ENCODE assay signal across 18 cellular contexts in genomic region chr19:10533656-10534386, GRCh38. TPM values are rescaled to one million over a fixed set of nuclear protein-coding genes. Genes with fewer than 3 reads are reported as not detected.
DNase-seq lines count a peak whose midpoint lies in the region; ATAC-seq, FAIRE-seq and TF ChIP-seq lines count a peak whose summit lies in the region.
"Had no signal": no experiment of that assay in that cellular context is flagged by ENCODE, and none has a peak within 500 bp of the region (broad histone marks: within the 10 kb centered on the region; RNA-seq: fewer than 3 reads in every experiment).

No MANE protein-coding gene starts in this region.

- no peaks in the 10 kb centered on the region for H3K36me3 ChIP-seq in mammary epithelial cell (ENCODE audit: insufficient read depth, low read length)
- no peaks in the 10 kb centered on the region for H3K36me3 ChIP-seq in keratinocyte (ENCODE audit: control insufficient read depth in 2 of 2, extremely low read depth in 1 of 2, insufficient read depth in 2 of 2, low read length in 2 of 2)

- peak overlapping the region; percentile 90 for H3K27ac Mint-ChIP-seq in HFFc6
- no peak overlapping the region for H3K27ac Mint-ChIP-seq in activated T-cell treated with anti-CD3 and anti-CD28 coated beads, Interleukin-2, amount 50 U/mL, for 72 hours
- no peak overlapping the region for H3K27ac Mint-ChIP-seq in activated naive CD4-positive, alpha-beta T cell treated with anti-CD3 and anti-CD28 coated beads, Interleukin-2, amount 50 U/mL, for 72 hours
- H3K27ac Mint-ChIP-seq: activated CD8-positive, alpha-beta T cell treated with anti-CD3 and anti-CD28 coated beads, Interleukin-2, amount 10 ng/mL, durations not matched to agents 7 days and 5 days; activated naive CD4-positive, alpha-beta T cell treated with anti-CD3 and anti-CD28 coated beads for 36 hours; progenitor cell of endocrine pancreas had no signal

- H3K4me1 Mint-ChIP-seq in HFFc6 (ENCODE audit: low read depth): peaks cover 17% of the 10 kb centered on the region
- peaks cover 6% of the 10 kb centered on the region for H3K4me1 Mint-ChIP-seq in activated T-cell treated with anti-CD3 and anti-CD28 coated beads, Interleukin-2, amount 50 U/mL, for 72 hours (ENCODE audit: low read depth)

- dilution Hi-C loops in mammary epithelial cell (cut with HindIII; ENCODE audit: low sequenced_read_pairs) (no loop called here), keratinocyte (cut with MboI; ENCODE audit: extremely low pct_ligation_motif_present, low sequenced_read_pairs) (no loop called here)

- intact Hi-C loops in mammary epithelial cell (cut with micrococcal nuclease): no loop called here
- intact Hi-C loops in posterior vena cava (cut with DNase I): no loop called here

- H3K9me3 Mint-ChIP-seq in HFFc6: no peaks in the 10 kb centered on the region
- no peaks in the 10 kb centered on the region for H3K9me3 Mint-ChIP-seq in activated T-cell treated with anti-CD3 and anti-CD28 coated beads, Interleukin-2, amount 50 U/mL, for 72 hours
- H3K9me3 Mint-ChIP-seq in activated naive CD4-positive, alpha-beta T cell treated with anti-CD3 and anti-CD28 coated beads, Interleukin-2, amount 50 U/mL, for 72 hours: no peaks in the 10 kb centered on the region

- no peaks in the 10 kb centered on the region for H3K9me1 ChIP-seq in keratinocyte (ENCODE audit: control insufficient read depth, extremely low read depth, insufficient read depth, low read length)

- H3K4me2 ChIP-seq in mammary epithelial cell (ENCODE audit: insufficient read depth, low read depth, low read length): no peak overlapping the region
- peak overlapping the region; percentile 32 for H3K4me2 ChIP-seq in keratinocyte (ENCODE audit: control insufficient read depth, extremely low read depth, insufficient read depth, low read depth, low read length)

- peaks cover 7% of the 10 kb centered on the region for H3K27me3 Mint-ChIP-seq in HFFc6 (ENCODE audit: insufficient read depth)
- peaks cover 14% of the 10 kb centered on the region for H3K27me3 Mint-ChIP-seq in activated T-cell treated with anti-CD3 and anti-CD28 coated beads, Interleukin-2, amount 50 U/mL, for 72 hours (ENCODE audit: low read depth)

- 67% methylated on average over 10 of the region's 10 CpGs for WGBS in mammary epithelial cell (ENCODE audit: low coverage, missing lambda C conversion rate)

- peak overlapping the region; percentile 22; the same call in 1 of the 2 replicates for H3K4me3 Mint-ChIP-seq in HFFc6
- no peak overlapping the region for H3K4me3 Mint-ChIP-seq in activated T-cell treated with anti-CD3 and anti-CD28 coated beads, Interleukin-2, amount 50 U/mL, for 72 hours
- H3K4me3 Mint-ChIP-seq: activated CD8-positive, alpha-beta T cell treated with anti-CD3 and anti-CD28 coated beads, Interleukin-2, amount 10 ng/mL, durations not matched to agents 7 days and 5 days; activated naive CD4-positive, alpha-beta T cell treated with anti-CD3 and anti-CD28 coated beads for 36 hours had no signal

- CTCF ChIA-PET in mammary epithelial cell (lab: Charles Lee; ENCODE audit: low non-redundant PET): no interaction called here

- H4K20me1 ChIP-seq in mammary epithelial cell (ENCODE audit: insufficient read depth, low read length): no peaks in the 10 kb centered on the region
- no peaks in the 10 kb centered on the region for H4K20me1 ChIP-seq in keratinocyte (ENCODE audit: control insufficient read depth, extremely low read depth, insufficient read depth, low read length)

- H3K9me3 ChIP-seq in mammary epithelial cell (replicated peaks; ENCODE audit: insufficient read depth, low read length) (no peaks in the 10 kb centered on the region), keratinocyte (ENCODE audit: control insufficient read depth, low read depth, low read length) (no peaks in the 10 kb centered on the region)

- BruUV-seq in mammary epithelial cell (replicated peaks; lab: Mats Ljungman, UMichigan): no TSS peak

- TF ChIP-seq CTCF in HFFc6 (IDR thresholded peaks at IDR 0.05) (peak; percentile 22; the same call in 1 of the 2 replicates), mammary epithelial cell (conservative IDR thresholded peaks at IDR 0.05 in 1 of 2, IDR thresholded peaks at IDR 0.05 in 1 of 2; ENCODE audit: extremely low read depth in 1 of 2, insufficient read depth in 1 of 2, low read depth in 1 of 2, low read length in 2 of 2) (no peak), keratinocyte (optimal IDR thresholded peaks at IDR 0.05 in 1 of 3, IDR thresholded peaks at IDR 0.05 in 1 of 3, conservative IDR thresholded peaks at IDR 0.05 in 1 of 3; ENCODE audit: extremely low read depth in 1 of 3, insufficient read depth in 2 of 3, low read length in 3 of 3) (no peak)

- H3K27ac ChIP-seq in mammary epithelial cell (ENCODE audit: insufficient read depth, low read depth, low read length) (no peak overlapping the region), keratinocyte (ENCODE audit: control insufficient read depth, insufficient read depth, low read length) (peak overlapping the region; percentile 45)
- H3K27ac ChIP-seq: C4-2B had no signal

- DNase-seq in AG08395 (ENCODE audit: low spot score): peak; percentile 86
- peak; percentile 93 for DNase-seq in HFFc6
- peak; percentile 83 for DNase-seq in mammary epithelial cell
- DNase-seq in keratinocyte (ENCODE audit: low read depth, low spot score): no peak
- no peak for DNase-seq in SIG-M5 treated with dmso at 0.1 percent for 504 hours (lab: John Stamatoyannopoulos, UW; ENCODE audit: unreplicated experiment)
- no peak for DNase-seq in activated T-cell treated with anti-CD3 and anti-CD28 coated beads, Interleukin-2, amount 50 U/mL, for 72 hours
- DNase-seq in activated naive CD4-positive, alpha-beta T cell treated with anti-CD3 and anti-CD28 coated beads, Interleukin-2, amount 50 U/mL, for 72 hours (ENCODE audit: low spot score in 2 of 2): no peak
- DNase-seq in posterior vena cava (ENCODE audit: low spot score): no peak
- DNase-seq: activated CD8-positive, alpha-beta T cell treated with anti-CD3 and anti-CD28 coated beads, Interleukin-2, amount 10 ng/mL, durations not matched to agents 7 days and 5 days; activated naive CD4-positive, alpha-beta T cell treated with anti-CD3 and anti-CD28 coated beads for 36 hours; dermis blood vessel endothelial cell; hypothalamus; MM.1S; stimulated activated CD4-positive, alpha-beta T cell treated with anti-CD3 and anti-CD28 coated beads, Interleukin-4, amount 100 ng/mL, for 1 hour; stimulated activated naive CD4-positive, alpha-beta T cell; T1000 had no signal

- H3K79me2 ChIP-seq in mammary epithelial cell (ENCODE audit: insufficient read depth, low read length): no peaks in the 10 kb centered on the region
- H3K79me2 ChIP-seq in keratinocyte (ENCODE audit: control insufficient read depth, insufficient read depth, low read length): no peaks in the 10 kb centered on the region

- H3K4me1 ChIP-seq in mammary epithelial cell (ENCODE audit: insufficient read depth, low read length) (peaks cover 17% of the 10 kb centered on the region), keratinocyte (ENCODE audit: control insufficient read depth, extremely low read depth, insufficient read depth, low read length) (peaks cover 26% of the 10 kb centered on the region)

- H2AFZ ChIP-seq in mammary epithelial cell (ENCODE audit: low read depth, low read length) (peak overlapping the region; percentile 58), keratinocyte (ENCODE audit: control insufficient read depth, low read length) (peak overlapping the region; percentile 58)

- H3K9ac ChIP-seq in mammary epithelial cell (ENCODE audit: insufficient read depth, low read length): no peak overlapping the region
- H3K9ac ChIP-seq in keratinocyte (ENCODE audit: control insufficient read depth, extremely low read depth, insufficient read depth, low read length): no peak overlapping the region

- H3K27me3 ChIP-seq in mammary epithelial cell (ENCODE audit: insufficient read depth, low read length): no peaks in the 10 kb centered on the region
- H3K27me3 ChIP-seq in keratinocyte (ENCODE audit: control insufficient read depth, extremely low read depth, insufficient read depth, low read length): no peaks in the 10 kb centered on the region

- in situ Hi-C loops in mammary epithelial cell (cut with MboI; ENCODE audit: low sequenced_read_pairs in 2 of 2): no loop called here

- no peak for ATAC-seq in activated T-cell treated with anti-CD3 and anti-CD28 coated beads, Interleukin-2, amount 50 U/mL, for 72 hours (replicated peaks in 1 of 2)
- ATAC-seq in activated naive CD4-positive, alpha-beta T cell treated with anti-CD3 and anti-CD28 coated beads, Interleukin-2, amount 50 U/mL, for 72 hours: no peak
- ATAC-seq: activated CD8-positive, alpha-beta T cell treated with anti-CD3 and anti-CD28 coated beads, Interleukin-2, amount 10 ng/mL, durations not matched to agents 7 days and 5 days had no signal

- peak; percentile 85 for FAIRE-seq in keratinocyte (lab: Jason Lieb, UNC)

- 0 out of 2 replicates have a peak, but pooled peaks cover 6% of the 10 kb centered on the region for H3K36me3 Mint-ChIP-seq in HFFc6 (ENCODE audit: low read depth)
- H3K36me3 Mint-ChIP-seq in activated T-cell treated with anti-CD3 and anti-CD28 coated beads, Interleukin-2, amount 50 U/mL, for 72 hours (ENCODE audit: insufficient read depth in 2 of 2): no peaks in the 10 kb centered on the region
- peaks cover 0 to 7% of the 10 kb centered on the region in 2 donors for H3K36me3 Mint-ChIP-seq in activated naive CD4-positive, alpha-beta T cell treated with anti-CD3 and anti-CD28 coated beads, Interleukin-2, amount 50 U/mL, for 72 hours

- H3K4me3 ChIP-seq in mammary epithelial cell (replicated peaks in 1 of 3; ENCODE audit: insufficient read depth in 1 of 3, low read depth in 2 of 3, low read length in 3 of 3) (no peak overlapping the region), keratinocyte (ENCODE audit: control insufficient read depth in 2 of 3, extremely low read depth in 1 of 3, insufficient read depth in 2 of 3, low read depth in 1 of 3, low read length in 3 of 3) (no peak overlapping the region)

RNA-seq across cellular contexts. Expression of gene ATG4D, which starts 9.9 kb away (rescaled TPM):
- total RNA-seq in HFFc6 (2021; fragmentation: NEBNext Ultra II Directional; extraction: Animal tissue kit (Norgen Biotek cat#: 25700)): 10 to 100 TPM; 19.4 to 24.5 (median 22.5) TPM
- 10 to 100 TPM; 20.7 to 28.9 TPM for total RNA-seq in mammary epithelial cell
- polyA plus RNA-seq in mammary epithelial cell: 16.9 TPM
- 24.2 TPM for polyA minus RNA-seq in mammary epithelial cell
- 12.6 to 17.9 TPM (median 15.5 TPM) in 3 replicates for polyA plus RNA-seq in keratinocyte
- 6.1 TPM for polyA plus RNA-seq in keratinocyte (2011; ENCODE audit: low read depth)
- 12.4 and 19.5 TPM in 2 replicates for polyA plus RNA-seq in keratinocyte (2011; cell fraction: cytosol; rRNA removed)
- polyA plus RNA-seq in keratinocyte (2011; cell fraction: nucleus; rRNA removed): 22.0 and 29.4 TPM in 2 replicates
- polyA plus RNA-seq in keratinocyte (2012; ENCODE audit: low replicate concordance): 19.0 and 37.1 TPM in 2 replicates
- 8.8 to 43.4 TPM (median 16.2 TPM) in 3 replicates for polyA minus RNA-seq in keratinocyte
- 30.3 TPM for polyA minus RNA-seq in keratinocyte (2011; cell fraction: cytosol; rRNA and poly(A)+ RNA removed)
- 9.8 and 10.8 TPM in 2 replicates for polyA minus RNA-seq in keratinocyte (2011; cell fraction: nucleus; rRNA and poly(A)+ RNA removed)
- total RNA-seq in activated T-cell treated with anti-CD3 and anti-CD28 coated beads, Interleukin-2, amount 50 U/mL, for 72 hours: 10 to 100 TPM; 35.4 to 37.0 TPM
- total RNA-seq in activated naive CD4-positive, alpha-beta T cell treated with anti-CD3 and anti-CD28 coated beads, Interleukin-2, amount 50 U/mL, for 72 hours: 10 to 100 TPM; 21.0 to 67.4 TPM
- total RNA-seq in posterior vena cava: 10 to 100 TPM; 14.2 to 14.8 TPM

RNA-seq across cellular contexts. Expression of gene S1PR5, which starts 16.6 kb away (rescaled TPM):
- total RNA-seq in HFFc6 (2021; fragmentation: NEBNext Ultra II Directional; extraction: Animal tissue kit (Norgen Biotek cat#: 25700)): 1 to 10 TPM; 1.9 to 2.6 (median 2.4) TPM
- total RNA-seq in mammary epithelial cell: 10 to 100 TPM in 1 of 2 donors, 1 to 10 TPM in 1; 8.5 to 12.2 TPM
- polyA plus RNA-seq in mammary epithelial cell: 4.0 TPM
- polyA minus RNA-seq in mammary epithelial cell: 1.5 TPM
- 9.4 to 10.5 TPM (median 10.3 TPM) in 3 replicates for polyA plus RNA-seq in keratinocyte
- 47.8 TPM for polyA plus RNA-seq in keratinocyte (2011; ENCODE audit: low read depth)
- 3.5 and 5.5 TPM in 2 replicates for polyA plus RNA-seq in keratinocyte (2011; cell fraction: cytosol; rRNA removed)
- polyA plus RNA-seq in keratinocyte (2011; cell fraction: nucleus; rRNA removed): 15.9 and 17.3 TPM in 2 replicates
- polyA plus RNA-seq in keratinocyte (2012; ENCODE audit: low replicate concordance): 10.9 and 26.2 TPM in 2 replicates
- polyA minus RNA-seq in keratinocyte: 2.2 to 4.1 TPM (median 3.0 TPM) in 3 replicates
- 20.5 TPM for polyA minus RNA-seq in keratinocyte (2011; cell fraction: cytosol; rRNA and poly(A)+ RNA removed)
- 16.1 and 16.9 TPM in 2 replicates for polyA minus RNA-seq in keratinocyte (2011; cell fraction: nucleus; rRNA and poly(A)+ RNA removed)
- 1 to 10 TPM in 1 of 2 donors, under 1 TPM in 1; 0.19 to 1.8 TPM for total RNA-seq in activated T-cell treated with anti-CD3 and anti-CD28 coated beads, Interleukin-2, amount 50 U/mL, for 72 hours
- total RNA-seq in activated naive CD4-positive, alpha-beta T cell treated with anti-CD3 and anti-CD28 coated beads, Interleukin-2, amount 50 U/mL, for 72 hours: under 1 TPM; 0.23 to 0.27 TPM
- not detected for total RNA-seq in posterior vena cava
- total RNA-seq: activated naive CD4-positive, alpha-beta T cell treated with anti-CD3 and anti-CD28 coated beads for 36 hours; progenitor cell of endocrine pancreas had no signal

RNA-seq across cellular contexts. Expression of gene KEAP1, which starts 30.7 kb away (rescaled TPM):
- 10 to 100 TPM; 58.9 to 77.1 (median 67.2) TPM for total RNA-seq in HFFc6 (2021; fragmentation: NEBNext Ultra II Directional; extraction: Animal tissue kit (Norgen Biotek cat#: 25700))
- total RNA-seq in mammary epithelial cell: 10 to 100 TPM; 47.5 to 51.0 TPM
- 46.1 TPM for polyA plus RNA-seq in mammary epithelial cell
- polyA minus RNA-seq in mammary epithelial cell: 108 TPM
- 29.6 to 46.2 TPM (median 35.8 TPM) in 3 replicates for polyA plus RNA-seq in keratinocyte
- 72.0 TPM for polyA plus RNA-seq in keratinocyte (2011; ENCODE audit: low read depth)
- 29.6 and 38.7 TPM in 2 replicates for polyA plus RNA-seq in keratinocyte (2011; cell fraction: cytosol; rRNA removed)
- polyA plus RNA-seq in keratinocyte (2011; cell fraction: nucleus; rRNA removed): 30.4 and 36.2 TPM in 2 replicates
- polyA plus RNA-seq in keratinocyte (2012; ENCODE audit: low replicate concordance): 39.7 and 41.5 TPM in 2 replicates
- 84.3 to 118 TPM (median 110 TPM) in 3 replicates for polyA minus RNA-seq in keratinocyte
- 87.5 TPM for polyA minus RNA-seq in keratinocyte (2011; cell fraction: cytosol; rRNA and poly(A)+ RNA removed)
- 20.8 and 23.4 TPM in 2 replicates for polyA minus RNA-seq in keratinocyte (2011; cell fraction: nucleus; rRNA and poly(A)+ RNA removed)
- total RNA-seq in activated T-cell treated with anti-CD3 and anti-CD28 coated beads, Interleukin-2, amount 50 U/mL, for 72 hours: 10 to 100 TPM; 65.2 to 70.7 TPM
- 10 to 100 TPM; 68.2 to 68.4 TPM for total RNA-seq in activated naive CD4-positive, alpha-beta T cell treated with anti-CD3 and anti-CD28 coated beads, Interleukin-2, amount 50 U/mL, for 72 hours
- 10 to 100 TPM; 37.4 to 48.1 TPM for total RNA-seq in posterior vena cava

RNA-seq across cellular contexts. Expression of gene KRI1, which starts 32.0 kb away (rescaled TPM):
- total RNA-seq in HFFc6 (2021; fragmentation: NEBNext Ultra II Directional; extraction: Animal tissue kit (Norgen Biotek cat#: 25700)): 10 to 100 TPM; 12.8 to 20.2 (median 17.5) TPM
- total RNA-seq in mammary epithelial cell (10 to 100 TPM; 10.3 to 32.7 TPM), posterior vena cava (10 to 100 TPM; 15.1 to 16.5 TPM)
- polyA plus RNA-seq in mammary epithelial cell (13.2 TPM), keratinocyte (13.4 to 19.0 TPM (median 13.5 TPM) in 3 replicates)
- polyA minus RNA-seq in mammary epithelial cell (19.7 TPM), keratinocyte (4.5 to 7.4 TPM (median 5.3 TPM) in 3 replicates)
- polyA plus RNA-seq in keratinocyte (2011; ENCODE audit: low read depth): 48.2 TPM
- polyA plus RNA-seq in keratinocyte (2011; cell fraction: cytosol; rRNA removed): 7.6 and 12.7 TPM in 2 replicates
- polyA plus RNA-seq in keratinocyte (2011; cell fraction: nucleus; rRNA removed): 41.0 and 42.6 TPM in 2 replicates
- polyA plus RNA-seq in keratinocyte (2012; ENCODE audit: low replicate concordance): 12.5 and 20.2 TPM in 2 replicates
- polyA minus RNA-seq in keratinocyte (2011; cell fraction: cytosol; rRNA and poly(A)+ RNA removed): 13.8 TPM
- polyA minus RNA-seq in keratinocyte (2011; cell fraction: nucleus; rRNA and poly(A)+ RNA removed): 8.1 and 9.8 TPM in 2 replicates
- 10 to 100 TPM; 48.4 to 61.7 TPM for total RNA-seq in activated T-cell treated with anti-CD3 and anti-CD28 coated beads, Interleukin-2, amount 50 U/mL, for 72 hours
- total RNA-seq in activated naive CD4-positive, alpha-beta T cell treated with anti-CD3 and anti-CD28 coated beads, Interleukin-2, amount 50 U/mL, for 72 hours: 10 to 100 TPM; 55.6 to 62.7 TPM

RNA-seq across cellular contexts. Expression of gene CDKN2D, which starts 35.0 kb away (rescaled TPM):
- 10 to 100 TPM in 5 of 6 experiments, 1 to 10 TPM in 1; 8.0 to 14.7 (median 13.2) TPM for total RNA-seq in HFFc6 (2021; fragmentation: NEBNext Ultra II Directional; extraction: Animal tissue kit (Norgen Biotek cat#: 25700))
- total RNA-seq in mammary epithelial cell: 1 to 10 TPM; 3.3 to 8.2 TPM
- 8.9 TPM for polyA plus RNA-seq in mammary epithelial cell
- 0.57 TPM for polyA minus RNA-seq in mammary epithelial cell
- 3.9 to 7.3 TPM (median 6.8 TPM) in 3 replicates for polyA plus RNA-seq in keratinocyte
- 1.9 TPM for polyA plus RNA-seq in keratinocyte (2011; ENCODE audit: low read depth)
- polyA plus RNA-seq in keratinocyte (2011; cell fraction: cytosol; rRNA removed): 4.1 and 8.0 TPM in 2 replicates
- polyA plus RNA-seq in keratinocyte (2011; cell fraction: nucleus; rRNA removed): 4.1 and 5.0 TPM in 2 replicates
- 4.8 and 13.1 TPM in 2 replicates for polyA plus RNA-seq in keratinocyte (2012; ENCODE audit: low replicate concordance)
- polyA minus RNA-seq in keratinocyte: 2.5 to 6.5 TPM (median 2.8 TPM) in 3 replicates
- polyA minus RNA-seq in keratinocyte (2011; cell fraction: cytosol; rRNA and poly(A)+ RNA removed): 10.0 TPM
- 0.93 and 0.95 TPM in 2 replicates for polyA minus RNA-seq in keratinocyte (2011; cell fraction: nucleus; rRNA and poly(A)+ RNA removed)
- total RNA-seq in activated T-cell treated with anti-CD3 and anti-CD28 coated beads, Interleukin-2, amount 50 U/mL, for 72 hours: 10 to 100 TPM; 69.6 to 72.8 TPM
- total RNA-seq in activated naive CD4-positive, alpha-beta T cell treated with anti-CD3 and anti-CD28 coated beads, Interleukin-2, amount 50 U/mL, for 72 hours: 100 to 1,000 TPM in 1 of 2 donors, 10 to 100 TPM in 1; 43.4 to 248 TPM
- total RNA-seq in posterior vena cava: 10 to 100 TPM in 1 of 2 donors, 1 to 10 TPM in 1; 8.1 to 15.0 TPM

Comparison
In these comparisons a context has a peak if more than half of its experiments do, and no peak if none do; other contexts are left out.
1. DNase-seq: peak in AG08395 (single experiment), HFFc6 (single experiment) and mammary epithelial cell (single experiment); none in keratinocyte (single experiment), SIG-M5 treated with dmso at 0.1 percent for 504 hours (single experiment), activated T-cell treated with anti-CD3 and anti-CD28 coated beads, Interleukin-2, amount 50 U/mL, for 72 hours (0 of 2), activated naive CD4-positive, alpha-beta T cell treated with anti-CD3 and anti-CD28 coated beads, Interleukin-2, amount 50 U/mL, for 72 hours (0 of 2) and posterior vena cava (single experiment).